Comparison of ENCODE assay signal across 8 cellular contexts in the genomic region with DNA sequence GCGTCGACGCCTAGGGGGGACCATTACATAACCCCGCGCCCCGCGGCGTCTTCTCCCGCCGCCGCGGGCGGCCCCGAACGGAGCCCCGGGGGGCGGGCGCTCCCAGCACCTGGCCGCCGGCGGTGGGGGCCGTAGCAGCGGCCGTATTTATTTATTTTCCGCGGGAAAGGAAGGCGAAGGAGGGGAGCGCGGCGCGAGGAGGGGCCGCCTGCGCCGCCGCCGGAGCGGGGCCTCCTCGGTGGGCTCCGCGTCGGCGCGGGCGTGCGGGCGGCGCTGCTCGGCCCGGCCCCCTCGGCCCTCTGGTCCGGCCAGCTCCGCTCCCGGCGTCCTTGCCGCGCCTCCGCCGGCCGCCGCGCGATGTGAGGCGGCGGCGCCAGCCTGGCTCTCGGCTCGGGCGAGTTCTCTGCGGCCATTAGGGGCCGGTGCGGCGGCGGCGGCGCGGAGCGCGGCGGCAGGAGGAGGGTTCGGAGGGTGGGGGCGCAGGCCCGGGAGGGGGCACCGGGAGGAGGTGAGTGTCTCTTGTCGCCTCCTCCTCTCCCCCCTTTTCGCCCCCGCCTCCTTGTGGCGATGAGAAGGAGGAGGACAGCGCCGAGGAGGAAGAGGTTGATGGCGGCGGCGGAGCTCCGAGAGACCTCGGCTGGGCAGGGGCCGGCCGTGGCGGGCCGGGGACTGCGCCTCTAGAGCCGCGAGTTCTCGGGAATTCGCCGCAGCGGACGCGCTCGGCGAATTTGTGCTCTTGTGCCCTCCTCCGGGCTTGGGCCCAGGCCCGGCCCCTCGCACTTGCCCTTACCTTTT. TPM values are rescaled to one million over a fixed set of nuclear protein-coding genes. Genes with fewer than 3 reads are reported as not detected.
DNase-seq lines count a peak whose midpoint lies in the region; ATAC-seq and TF ChIP-seq lines count a peak whose summit lies in the region.

A gene (plus strand): TSS at position 570 of the 795 bp plus-strand sequence. CDS start 413 bp downstream, outside the sequence.

- peak within 1 kb of the TSS; percentile 84 for H3K14ac ChIP-seq in neuronal stem cell (ENCODE audit: low read length)

- H2AFZ ChIP-seq in neuronal stem cell (ENCODE audit: low read length) = peak within 1 kb of the TSS; percentile 98

- H3K36me3 ChIP-seq in SJCRH30 (no peaks in the 10 kb centered on the region), neuronal stem cell (replicated peaks in 1 of 2; ENCODE audit: control insufficient read depth in 2 of 2, insufficient read depth in 2 of 2, low read length in 2 of 2) (peaks cover 0 to 29% of the 10 kb centered on the region in 2 donors)

- H3K18ac ChIP-seq in neuronal stem cell (ENCODE audit: low read length) = peak within 1 kb of the TSS; percentile 99

- no peaks in the 10 kb centered on the region for H3K9me3 ChIP-seq in SJCRH30 (replicated peaks)
- H3K9me3 ChIP-seq in neuronal stem cell (replicated peaks in 1 of 2; ENCODE audit: control insufficient read depth in 2 of 2, insufficient read depth in 1 of 2, low read depth in 1 of 2, low read length in 2 of 2) = no peaks in the 10 kb centered on the region

- H3K27me3 ChIP-seq in SJCRH30 (no peaks in the 10 kb centered on the region), foreskin keratinocyte (no peaks in the 10 kb centered on the region), neuronal stem cell (ENCODE audit: control insufficient read depth in 3 of 3, insufficient read depth in 3 of 3, low read depth in 1 of 3, low read length in 3 of 3) (no peaks in the 10 kb centered on the region)

- H3K27ac ChIP-seq in SJCRH30 = peak within 1 kb of the TSS; percentile 95
- peak within 1 kb of the TSS; percentile 91 for H3K27ac ChIP-seq in foreskin keratinocyte
- H3K27ac ChIP-seq in neuronal stem cell (replicated peaks; ENCODE audit: low read length) = peak within 1 kb of the TSS; percentile 100

- H2BK5ac ChIP-seq in neuronal stem cell (ENCODE audit: low read length) = peak within 1 kb of the TSS; percentile 97

- DNase-seq in DMS 273 (lab: John Stamatoyannopoulos, UW; ENCODE audit: unreplicated experiment) (peak; percentile 82), HS-5 (ENCODE audit: low read depth) (peak; percentile 44), SJCRH30 (peak; percentile 65 to 69), foreskin keratinocyte (peak in 1 of 2 donors; percentile 51), neuronal stem cell (ENCODE audit: low spot score) (peak; percentile 64)
- peak; percentile 83 for DNase-seq in activated gamma-delta T cell treated with anti-CD3 and anti-CD28 coated beads, Interleukin-2, amount 50 U/mL, for 16 hours (ENCODE audit: low read depth)

- peak within 1 kb of the TSS; percentile 95 for H2AK5ac ChIP-seq in neuronal stem cell (ENCODE audit: low read depth, low read length)

- H3K4me1 ChIP-seq in SJCRH30 = no peaks in the 10 kb centered on the region
- H3K4me1 ChIP-seq in foreskin keratinocyte = peaks cover 16% of the 10 kb centered on the region
- H3K4me1 ChIP-seq in neuronal stem cell (ENCODE audit: control insufficient read depth in 2 of 2, insufficient read depth in 1 of 2, low read depth in 1 of 2, low read length in 2 of 2) = peaks cover 1 to 3% of the 10 kb centered on the region in 2 donors

- H2BK15ac ChIP-seq in neuronal stem cell (ENCODE audit: low read length) = peak within 1 kb of the TSS; percentile 94

- peak; percentile 33 for TF ChIP-seq CTCF in foreskin keratinocyte (conservative IDR thresholded peaks at IDR 0.05)
- no peak for TF ChIP-seq CTCF in subcutaneous adipose tissue (IDR thresholded peaks at IDR 0.05; ENCODE audit: low read depth)

- H3K4me3 ChIP-seq in SJCRH30 (peak within 1 kb of the TSS; percentile 87), neuronal stem cell (ENCODE audit: low read length in 2 of 2) (peak within 1 kb of the TSS; percentile 96 to 97)

- H3K9ac ChIP-seq in neuronal stem cell (ENCODE audit: low read depth, low read length, poor library complexity) = peak within 1 kb of the TSS; percentile 100

- WGBS in neuronal stem cell (ENCODE audit: extremely low coverage in 2 of 2, insufficient read length in 2 of 2, insufficient replicate concordance in 1 of 2), 2 donors = no CpG with 5 or more reads among the region's 112 CpGs

- peak within 1 kb of the TSS; percentile 96 for H2BK120ac ChIP-seq in neuronal stem cell (ENCODE audit: low read depth, low read length)

- no peaks in the 10 kb centered on the region for H3K79me1 ChIP-seq in neuronal stem cell (ENCODE audit: low read depth, low read length)

- ATAC-seq in GM19463 (IDR thresholded peaks at IDR 0.05; ENCODE audit: unreplicated experiment) (peak; percentile 33), foreskin keratinocyte (peak; percentile 10)

- peak within 1 kb of the TSS; percentile 97 for H3K23ac ChIP-seq in neuronal stem cell (ENCODE audit: low read depth, low read length, poor library complexity)

- H3K4ac ChIP-seq in neuronal stem cell (ENCODE audit: low read length) = no peak within 1 kb of the TSS

- peak within 1 kb of the TSS; percentile 53 for H3K4me2 ChIP-seq in neuronal stem cell (ENCODE audit: insufficient read depth, low read length, poor library complexity, severe bottlenecking)

- H4K8ac ChIP-seq in neuronal stem cell (ENCODE audit: low read depth, low read length) = peak within 1 kb of the TSS; percentile 96

- no peak within 1 kb of the TSS for H2BK12ac ChIP-seq in neuronal stem cell (ENCODE audit: low read length)

- peak within 1 kb of the TSS; percentile 96 for H4K91ac ChIP-seq in neuronal stem cell (ENCODE audit: low read depth, low read length, poor library complexity)

RNA-seq across cellular contexts. Expression of the gene that starts here (rescaled TPM):
- 27.5 and 29.7 TPM in 2 replicates for total RNA-seq in SJCRH30 (2014; rRNA removed; shearing (Covaris generic))
- 32.2 and 33.6 TPM in 2 replicates for total RNA-seq in foreskin keratinocyte
- polyA plus RNA-seq in foreskin keratinocyte = 2.5 and 3.3 TPM in 2 replicates
- polyA plus RNA-seq in neuronal stem cell (2013, experiment 1 of 2) = 19.7 TPM
- 21.9 TPM for polyA plus RNA-seq in neuronal stem cell (2013, experiment 2 of 2)
- total RNA-seq in subcutaneous adipose tissue = 100 to 1,000 TPM in 1 of 4 donors, 10 to 100 TPM in 3; 76.9 to 106 (median 91.0) TPM
